Comparison of ENCODE assay signal across 19 cellular contexts in genomic region chr18:66640431-66640830, GRCh38. TPM values are rescaled to one million over a fixed set of nuclear protein-coding genes. Genes with fewer than 3 reads are reported as not detected.
DNase-seq lines count a peak whose midpoint lies in the region; ATAC-seq and TF ChIP-seq lines count a peak whose summit lies in the region.
"Had no signal": no experiment of that assay in that cellular context is flagged by ENCODE, and none has a peak within 500 bp of the region (broad histone marks: within the 10 kb centered on the region; RNA-seq: fewer than 3 reads in every experiment).

No MANE protein-coding gene starts in this region.

- no peaks in the 10 kb centered on the region for H4K20me1 ChIP-seq in osteoblast (ENCODE audit: insufficient read depth, low read length)

- intact Hi-C loops in MCF 10A (cut with micrococcal nuclease) (no loop called here), breast epithelium (cut with DNase I; ENCODE audit: low total_unique reads) (no loop called here), colonic mucosa (cut with DNase I) (no loop called here), left colon (cut with DNase I, micrococcal nuclease) (no loop called here)

- POLR2A ChIA-PET in MCF 10A (lab: Yijun Ruan, JAX) = no interaction called here

- CTCF ChIA-PET in MCF 10A (lab: Yijun Ruan, JAX) = no interaction called here

- no peaks in the 10 kb centered on the region for H3K9me3 ChIP-seq in breast epithelium
- no peaks in the 10 kb centered on the region for H3K9me3 ChIP-seq in colonic mucosa
- no peaks in the 10 kb centered on the region for H3K9me3 ChIP-seq in osteoblast (ENCODE audit: low read depth, low read length)
- H3K9me3 ChIP-seq: A549 had no signal

- H3K4me3 ChIP-seq in breast epithelium = no peak overlapping the region
- H3K4me3 ChIP-seq in colonic mucosa = no peak overlapping the region
- no peak overlapping the region for H3K4me3 ChIP-seq in osteoblast (ENCODE audit: insufficient read depth, low read length)
- H3K4me3 ChIP-seq: A549 had no signal

- H3K27me3 Mint-ChIP-seq in MCF 10A (ENCODE audit: insufficient read depth, unreplicated experiment) = no peaks in the 10 kb centered on the region
- H3K27me3 Mint-ChIP-seq in stimulated activated naive CD8-positive, alpha-beta T cell treated with anti-CD3 and anti-CD28 coated beads, Interleukin-15, amount 100 ng/mL, for 72 hours = no peaks in the 10 kb centered on the region
- H3K27me3 Mint-ChIP-seq: CD8-positive, alpha-beta memory T cell had no signal

- peak; percentile 49 for DNase-seq in MCF 10A (ENCODE audit: unreplicated experiment)
- no peak for DNase-seq in breast epithelium (ENCODE audit: low spot score in 2 of 2)
- peak; percentile 20 for DNase-seq in colonic mucosa
- peak; percentile 12 to 36 for DNase-seq in left colon
- no peak for DNase-seq in osteoblast (ENCODE audit: insufficient read length, low spot score, missing footprints)
- no peak for DNase-seq in stimulated activated naive CD8-positive, alpha-beta T cell treated with anti-CD3 and anti-CD28 coated beads, Interleukin-15, amount 100 ng/mL, for 72 hours
- no peak for DNase-seq in activated CD4-positive, alpha-beta T cell treated with anti-CD3 and anti-CD28 coated beads, Interleukin-2, amount 50 U/mL, for 4 hours
- DNase-seq in stimulated activated naive CD4-positive, alpha-beta T cell treated with Interleukin-2 at 50 U/mL for 16 hours (lab: John Stamatoyannopoulos, UW) = no peak
- DNase-seq: activated gamma-delta T cell treated with Interleukin-2 at 50 U/mL for 16 hours; CD8-positive, alpha-beta memory T cell; foreskin fibroblast; HCEC 1CT; KG1; midbrain; NCI-H1694; NCI-H446 treated with DMSO at 0.1 percent for 48 hours; nucleus accumbens; stimulated activated CD4-positive, alpha-beta T cell treated with anti-CD3 and anti-CD28 coated beads, Interleukin-12 subunit alpha, Interleukin-12 subunit beta, amount 100 ng/mL, for 4 hours had no signal

- H2AFZ ChIP-seq in osteoblast (ENCODE audit: low read length) = no peak overlapping the region

- TF ChIP-seq CTCF in MCF 10A (IDR thresholded peaks at IDR 0.05; ENCODE audit: unreplicated experiment) (no peak), breast epithelium (IDR thresholded peaks at IDR 0.05) (no peak), colonic mucosa (IDR thresholded peaks at IDR 0.05) (no peak), osteoblast (IDR thresholded peaks at IDR 0.05; ENCODE audit: extremely low read depth, low read depth, low read length) (no peak)

- TF ChIP-seq POLR2A in breast epithelium (IDR thresholded peaks at IDR 0.05) = no peak

- peak; percentile 68 for ATAC-seq in left colon
- ATAC-seq in stimulated activated naive CD8-positive, alpha-beta T cell treated with anti-CD3 and anti-CD28 coated beads, Interleukin-15, amount 100 ng/mL, for 72 hours = no peak
- ATAC-seq: A549 had no signal

- no peak overlapping the region for H3K4me3 Mint-ChIP-seq in MCF 10A (ENCODE audit: unreplicated experiment)
- no peak overlapping the region for H3K4me3 Mint-ChIP-seq in stimulated activated naive CD8-positive, alpha-beta T cell treated with anti-CD3 and anti-CD28 coated beads, Interleukin-15, amount 100 ng/mL, for 72 hours

- H3K27ac ChIP-seq in breast epithelium (no peak overlapping the region), colonic mucosa (no peak overlapping the region), osteoblast (ENCODE audit: low read depth, low read length) (no peak overlapping the region)
- H3K27ac ChIP-seq: A549 had no signal

- H3K9ac ChIP-seq in colonic mucosa (ENCODE audit: low read depth in 2 of 2, low read length in 2 of 2) = no peak overlapping the region

- no peaks in the 10 kb centered on the region for H3K27me3 ChIP-seq in breast epithelium
- H3K27me3 ChIP-seq in colonic mucosa = no peaks in the 10 kb centered on the region
- H3K27me3 ChIP-seq in osteoblast (ENCODE audit: insufficient read depth, low read length) = no peaks in the 10 kb centered on the region

- peaks cover 8% of the 10 kb centered on the region for H3K9me3 Mint-ChIP-seq in MCF 10A (ENCODE audit: unreplicated experiment)
- H3K9me3 Mint-ChIP-seq in stimulated activated naive CD8-positive, alpha-beta T cell treated with anti-CD3 and anti-CD28 coated beads, Interleukin-15, amount 100 ng/mL, for 72 hours = peaks cover 5 to 13% of the 10 kb centered on the region in 2 donors

- no peak overlapping the region for H3K4me2 ChIP-seq in osteoblast (ENCODE audit: insufficient read depth, low read length)
- H3K4me2 ChIP-seq: A549 had no signal

- no peaks in the 10 kb centered on the region for H3K4me1 ChIP-seq in breast epithelium
- H3K4me1 ChIP-seq in colonic mucosa = no peaks in the 10 kb centered on the region
- H3K4me1 ChIP-seq in osteoblast (ENCODE audit: insufficient read depth, low read length) = no peaks in the 10 kb centered on the region
- H3K4me1 ChIP-seq: A549 had no signal

- BruUV-seq in MCF 10A (replicated peaks; lab: Mats Ljungman, UMichigan) = no TSS peak

- H3K36me3 Mint-ChIP-seq in MCF 10A (ENCODE audit: insufficient read depth, unreplicated experiment) = no peaks in the 10 kb centered on the region
- H3K36me3 Mint-ChIP-seq: CD8-positive, alpha-beta memory T cell had no signal

- H3K27ac Mint-ChIP-seq in MCF 10A (ENCODE audit: low read depth, unreplicated experiment) = peak overlapping the region; percentile 6
- no peak overlapping the region for H3K27ac Mint-ChIP-seq in stimulated activated naive CD8-positive, alpha-beta T cell treated with anti-CD3 and anti-CD28 coated beads, Interleukin-15, amount 100 ng/mL, for 72 hours
- H3K27ac Mint-ChIP-seq: CD8-positive, alpha-beta memory T cell had no signal

- peaks cover 5% of the 10 kb centered on the region for H3K4me1 Mint-ChIP-seq in MCF 10A (ENCODE audit: insufficient read depth, unreplicated experiment)
- H3K4me1 Mint-ChIP-seq in stimulated activated naive CD8-positive, alpha-beta T cell treated with anti-CD3 and anti-CD28 coated beads, Interleukin-15, amount 100 ng/mL, for 72 hours = no peaks in the 10 kb centered on the region
- H3K4me1 Mint-ChIP-seq: CD8-positive, alpha-beta memory T cell had no signal

- H3K79me2 ChIP-seq in osteoblast (ENCODE audit: insufficient read depth, low read length) = no peaks in the 10 kb centered on the region

- no peaks in the 10 kb centered on the region for H3K36me3 ChIP-seq in breast epithelium
- H3K36me3 ChIP-seq in colonic mucosa = no peaks in the 10 kb centered on the region
- no peaks in the 10 kb centered on the region for H3K36me3 ChIP-seq in osteoblast (ENCODE audit: insufficient read depth, low read length)

RNA-seq across cellular contexts. Expression of gene CDH19, which starts 36.5 kb away (rescaled TPM):
- total RNA-seq in MCF 10A (2022) (not detected in 2 replicates), breast epithelium (10 to 100 TPM in 1 of 3 donors, under 1 TPM in 2; 0.64 to 12.9 (median 0.98) TPM), colonic mucosa (1 to 10 TPM in 1 of 2 donors, under 1 TPM in 1; 0.67 to 3.6 TPM), left colon (1 to 10 TPM; 2.5 to 5.4 TPM), osteoblast (not detected in 2 replicates)
- total RNA-seq: CD8-positive, alpha-beta memory T cell had no signal

Comparison
In these comparisons a context has a peak if more than half of its experiments do, and no peak if none do; other contexts are left out.
1. DNase-seq: peak in MCF 10A (single experiment), colonic mucosa (single experiment) and left colon (2 of 2); none in breast epithelium (0 of 2), osteoblast (single experiment), stimulated activated naive CD8-positive, alpha-beta T cell treated with anti-CD3 and anti-CD28 coated beads, Interleukin-15, amount 100 ng/mL, for 72 hours (0 of 2), activated CD4-positive, alpha-beta T cell treated with anti-CD3 and anti-CD28 coated beads, Interleukin-2, amount 50 U/mL, for 4 hours (0 of 2) and stimulated activated naive CD4-positive, alpha-beta T cell treated with Interleukin-2 at 50 U/mL for 16 hours (single experiment).